13 cellular contexts compared by ENCODE assay signal in genomic region chr12:6773662-6774351, GRCh38. TPM values are rescaled to one million over a fixed set of nuclear protein-coding genes. Genes with fewer than 3 reads are reported as not detected.
DNase-seq lines count a peak whose midpoint lies in the region; ATAC-seq and TF ChIP-seq lines count a peak whose summit lies in the region.
"Had no signal": no experiment of that assay in that cellular context is flagged by ENCODE, and none has a peak within 500 bp of the region (broad histone marks: within the 10 kb centered on the region; RNA-seq: fewer than 3 reads in every experiment).

No MANE protein-coding gene starts in this region.

- peak; percentile 34 for ATAC-seq in activated naive CD8-positive, alpha-beta T cell treated with anti-CD3 and anti-CD28 coated beads, Interleukin-2, amount 50 U/mL, for 24 hours
- ATAC-seq in GM18873 (IDR thresholded peaks at IDR 0.05; ENCODE audit: low FRiP score, unreplicated experiment) (no peak), GM19324 (IDR thresholded peaks at IDR 0.05; ENCODE audit: low FRiP score, unreplicated experiment) (no peak), GM21515 (IDR thresholded peaks at IDR 0.05; ENCODE audit: unreplicated experiment) (no peak)
- ATAC-seq: heart left ventricle had no signal

- no peaks in the 10 kb centered on the region for H3K4me1 ChIP-seq in urinary bladder (ENCODE audit: insufficient read depth)

- peak overlapping the region; percentile 98 for H3K4me3 Mint-ChIP-seq in activated naive CD8-positive, alpha-beta T cell treated with anti-CD3 and anti-CD28 coated beads, Interleukin-2, amount 50 U/mL, for 24 hours
- H3K4me3 Mint-ChIP-seq in nephron: peak overlapping the region in 2 of 3 experiments; percentile 15 to 64

- H3K27ac Mint-ChIP-seq in activated naive CD8-positive, alpha-beta T cell treated with anti-CD3 and anti-CD28 coated beads, Interleukin-2, amount 50 U/mL, for 24 hours: peak overlapping the region; percentile 97
- H3K27ac Mint-ChIP-seq in nephron: no peak overlapping the region

- no peaks in the 10 kb centered on the region for H3K9me3 Mint-ChIP-seq in activated naive CD8-positive, alpha-beta T cell treated with anti-CD3 and anti-CD28 coated beads, Interleukin-2, amount 50 U/mL, for 24 hours
- H3K9me3 Mint-ChIP-seq in nephron: no peaks in the 10 kb centered on the region
- H3K9me3 Mint-ChIP-seq: brain had no signal

- peaks cover 79% of the 10 kb centered on the region for H3K4me1 Mint-ChIP-seq in activated naive CD8-positive, alpha-beta T cell treated with anti-CD3 and anti-CD28 coated beads, Interleukin-2, amount 50 U/mL, for 24 hours
- peaks cover 33% of the 10 kb centered on the region for H3K4me1 Mint-ChIP-seq in nephron

- H3K27ac ChIP-seq in urinary bladder (ENCODE audit: low read depth): no peak overlapping the region
- H3K27ac ChIP-seq: SJCRH30 had no signal

- H3K36me3 Mint-ChIP-seq in activated naive CD8-positive, alpha-beta T cell treated with anti-CD3 and anti-CD28 coated beads, Interleukin-2, amount 50 U/mL, for 24 hours (ENCODE audit: low read depth): peaks cover 58% of the 10 kb centered on the region
- H3K36me3 Mint-ChIP-seq in nephron (ENCODE audit: low read depth): peaks cover 49% of the 10 kb centered on the region

- 21% methylated on average over 57 of the region's 57 CpGs for WGBS in urinary bladder

- peaks cover 20% of the 10 kb centered on the region for H3K27me3 Mint-ChIP-seq in activated naive CD8-positive, alpha-beta T cell treated with anti-CD3 and anti-CD28 coated beads, Interleukin-2, amount 50 U/mL, for 24 hours
- peaks cover 23% of the 10 kb centered on the region for H3K27me3 Mint-ChIP-seq in nephron (ENCODE audit: low read depth)

- peak overlapping the region; percentile 38 for H3K4me3 ChIP-seq in urinary bladder (ENCODE audit: low read depth, low read length)
- H3K4me3 ChIP-seq: SJCRH30 had no signal

- H3K36me3 ChIP-seq in urinary bladder (ENCODE audit: insufficient read depth): no peaks in the 10 kb centered on the region
- H3K36me3 ChIP-seq: SJCRH30 had no signal

- peak; percentile 70 for DNase-seq in stimulated activated CD4-positive, alpha-beta T cell treated with anti-CD3 and anti-CD28 coated beads, Interleukin-15, amount 100 ng/mL, for 24 hours
- no peak for DNase-seq in stimulated activated CD4-positive, alpha-beta T cell treated with anti-CD3 and anti-CD28 coated beads, Interleukin-1b, Interleukin-23, amount 100 ng/mL, for 48 hours
- peak; percentile 85 for DNase-seq in activated naive CD8-positive, alpha-beta T cell treated with anti-CD3 and anti-CD28 coated beads, Interleukin-2, amount 50 U/mL, for 24 hours
- DNase-seq: NCI-H1417, SJCRH30 had no signal

- TF ChIP-seq CTCF in nephron (IDR thresholded peaks at IDR 0.05; ENCODE audit: unreplicated experiment in 3 of 3): no peak

RNA-seq across cellular contexts. Expression of gene LAG3, which starts 1.5 kb away (rescaled TPM):
- 0.21 TPM for total RNA-seq in urinary bladder
- 1.6 TPM for polyA plus RNA-seq in urinary bladder
- polyA plus RNA-seq: CD14-positive monocyte had no signal

RNA-seq across cellular contexts. Expression of gene PTMS, which starts 7.6 kb away (rescaled TPM):
- 62.4 TPM for total RNA-seq in urinary bladder
- polyA plus RNA-seq in urinary bladder: 619 TPM

RNA-seq across cellular contexts. Expression of gene CD4, which starts 15.5 kb away (rescaled TPM):
- total RNA-seq in urinary bladder: 11.5 TPM
- polyA plus RNA-seq in urinary bladder: 21.5 TPM
- total RNA-seq: SJCRH30 had no signal

RNA-seq across cellular contexts. Expression of gene MLF2, which starts 20.9 kb away (rescaled TPM):
- total RNA-seq in urinary bladder: 51.0 TPM
- polyA plus RNA-seq in urinary bladder: 240 TPM

RNA-seq across cellular contexts. Expression of gene GPR162, which starts 47.8 kb away (rescaled TPM):
- total RNA-seq in urinary bladder: 6.4 TPM
- 18.4 TPM for polyA plus RNA-seq in urinary bladder
